Comparison of ENCODE assay signal across 10 cellular contexts in the genomic region with DNA sequence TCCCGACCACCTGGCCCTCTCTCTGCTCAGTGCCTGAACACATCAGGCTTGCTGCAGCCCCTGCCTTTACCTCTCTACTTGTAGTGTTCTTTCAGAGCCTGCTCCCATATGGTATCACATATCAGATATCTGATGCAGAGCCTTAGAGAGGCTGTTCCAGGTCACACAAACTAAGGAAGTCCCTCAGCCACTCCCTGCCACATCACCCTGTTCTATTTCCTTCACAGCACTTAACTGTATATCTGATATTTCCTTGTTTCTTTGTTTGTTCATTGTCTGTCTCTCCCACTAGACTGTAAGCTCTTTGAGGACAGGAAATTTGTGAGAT. TPM values are rescaled to one million over a fixed set of nuclear protein-coding genes. Genes with fewer than 3 reads are reported as not detected.
A peak's percentile ranks its signal among the peaks of the same experiment; 100 is the strongest.
DNase-seq lines count a peak whose midpoint lies in the region; ATAC-seq and TF ChIP-seq lines count a peak whose summit lies in the region.
"Had no signal": no experiment of that assay in that cellular context is flagged by ENCODE, and none has a peak within 500 bp of the region (broad histone marks: within the 10 kb centered on the region; RNA-seq: fewer than 3 reads in every experiment).

No MANE protein-coding gene starts in this region.

- DNase-seq in H7 (no peak), ascending aorta (ENCODE audit: low spot score in 2 of 2) (no peak), gastrocnemius medialis (peak; percentile 32 to 54), NCI-H2227 (lab: John Stamatoyannopoulos, UW; ENCODE audit: unreplicated experiment) (no peak), medulla oblongata (ENCODE audit: extremely low spot score) (no peak), RPMI8226 (no peak)
- no peak for DNase-seq in activated CD4-positive, alpha-beta T cell treated with anti-CD3 and anti-CD28 coated beads, Interleukin-2, amount 50 U/mL, for 1 hour
- DNase-seq: natural killer cell, T1000 had no signal

- ATAC-seq in gastrocnemius medialis = peak; percentile 35 to 45
- ATAC-seq: natural killer cell had no signal

- H3K4me1 ChIP-seq in ascending aorta = peaks cover 10 to 15% of the 10 kb centered on the region in 2 donors
- H3K4me1 ChIP-seq in gastrocnemius medialis = peaks cover 29 to 48% of the 10 kb centered on the region in 2 donors

- H3K4me3 ChIP-seq in H7 (ENCODE audit: insufficient read depth, low read depth, low read length) (peak overlapping the region; percentile 53; the same call in 1 of the 2 replicates), ascending aorta (peak overlapping the region; percentile 74 to 90), iPS-11a (ENCODE audit: low read depth, low read length) (peak overlapping the region; percentile 29), gastrocnemius medialis (peak overlapping the region; percentile 77 to 93 (median 88))

- intact Hi-C loops in ascending aorta (cut with DNase I) (loop anchor here (1.0 to 5.0 kb wide), 5 partner anchors 25 to 206 kb away; a partner anchor contains a TSS), gastrocnemius medialis (cut with DNase I; ENCODE audit: low total_unique reads) (loop anchor here (2.0 to 5.0 kb wide), 5 partner anchors 31 to 281 kb away; no protein-coding TSS in a partner anchor)

- no peaks in the 10 kb centered on the region for H3K9me3 ChIP-seq in ascending aorta
- no peaks in the 10 kb centered on the region for H3K9me3 ChIP-seq in gastrocnemius medialis

- no peak for TF ChIP-seq POLR2A in gastrocnemius medialis (IDR thresholded peaks at IDR 0.05)

- H3K27me3 ChIP-seq in H7 (ENCODE audit: control insufficient read depth, insufficient read depth, low read length) = peaks cover 34% of the 10 kb centered on the region
- no peaks in the 10 kb centered on the region for H3K27me3 ChIP-seq in ascending aorta
- H3K27me3 ChIP-seq in gastrocnemius medialis = no peaks in the 10 kb centered on the region

- H3K27ac ChIP-seq in ascending aorta = peak overlapping the region; percentile 98 to 99
- H3K27ac ChIP-seq in gastrocnemius medialis = peak overlapping the region; percentile 99 to 100 (median 100)

- TF ChIP-seq CTCF in ascending aorta (IDR thresholded peaks at IDR 0.05) = no peak
- no peak for TF ChIP-seq CTCF in gastrocnemius medialis (IDR thresholded peaks at IDR 0.05 in 4 of 5, conservative IDR thresholded peaks at IDR 0.05 in 1 of 5)

- in situ Hi-C loops in gastrocnemius medialis (cut with MboI; ENCODE audit: low sequenced_read_pairs in 4 of 4) = no loop called here

- H3K36me3 ChIP-seq in H7 (replicated peaks; ENCODE audit: control insufficient read depth, insufficient read depth, low read length) = no peaks in the 10 kb centered on the region
- H3K36me3 ChIP-seq in ascending aorta = no peaks in the 10 kb centered on the region
- H3K36me3 ChIP-seq in gastrocnemius medialis = no peaks in the 10 kb centered on the region

RNA-seq across cellular contexts. Expression of a gene that starts 1.0 kb away (rescaled TPM):
- 0.15 and 0.28 TPM in 2 replicates for total RNA-seq in H7 (2014; rRNA removed; shearing (Covaris generic))
- total RNA-seq in ascending aorta (36.1 TPM), gastrocnemius medialis (100 to 1,000 TPM in 1 of 4 donors, 10 to 100 TPM in 3; 43.5 to 108 (median 69.0) TPM)
- total RNA-seq: natural killer cell had no signal

Comparison
In these comparisons a context has a peak if more than half of its experiments do, and no peak if none do; other contexts are left out.
1. DNase-seq: peak in gastrocnemius medialis (2 of 2); none in H7 (single experiment), ascending aorta (0 of 2), NCI-H2227 (single experiment), medulla oblongata (single experiment), RPMI8226 (single experiment) and activated CD4-positive, alpha-beta T cell treated with anti-CD3 and anti-CD28 coated beads, Interleukin-2, amount 50 U/mL, for 1 hour (single experiment).
2. H3K4me3 ChIP-seq: peak in every context shown above with its lines; median percentile 88 in gastrocnemius medialis; 82 in ascending aorta; 53 in H7; 29 in iPS-11a.
3. RNA of a gene that starts 1.0 kb away (total RNA-seq): 43.5 to 108 TPM in gastrocnemius medialis and 36.1 TPM in ascending aorta (single experiment); 0.15 to 0.28 TPM in H7; every median in the first group is over 10 times any median in the second.